In the genomic region with DNA sequence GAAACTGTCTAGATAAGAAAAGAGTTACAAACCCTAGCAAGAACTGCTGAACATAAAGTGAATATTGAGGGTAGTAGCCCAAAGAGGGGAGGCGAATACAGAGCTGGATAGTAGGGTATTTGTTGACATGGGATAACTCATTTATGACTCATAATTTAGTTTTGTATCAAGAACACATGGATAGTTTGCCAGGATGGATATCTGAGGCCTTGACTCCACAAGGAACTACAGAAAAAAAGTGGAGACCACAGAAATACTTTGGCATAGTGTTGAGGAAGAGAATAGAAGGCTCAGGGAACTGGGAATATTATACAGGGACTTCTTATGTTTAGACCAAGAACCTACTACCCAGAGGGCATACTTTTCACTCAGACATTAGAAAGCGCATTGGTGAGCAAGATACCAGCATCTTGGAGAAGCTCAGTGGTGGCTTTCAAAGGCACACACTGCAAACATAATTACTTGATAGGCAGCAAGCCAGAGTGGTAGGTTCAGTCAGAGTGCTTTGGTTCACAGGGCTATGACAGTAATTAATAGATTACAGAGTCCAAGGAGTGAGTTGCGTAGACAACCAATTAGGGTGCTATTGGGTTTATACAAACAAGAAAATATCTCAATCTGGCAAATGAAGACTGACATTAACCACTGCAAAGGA, we compare ENCODE assay signal across 23 cellular contexts. TPM values are rescaled to one million over a fixed set of nuclear protein-coding genes. Genes with fewer than 3 reads are reported as not detected.
DNase-seq lines count a peak whose midpoint lies in the region; ATAC-seq and TF ChIP-seq lines count a peak whose summit lies in the region.
"Had no signal": no experiment of that assay in that cellular context is flagged by ENCODE, and none has a peak within 500 bp of the region (broad histone marks: within the 10 kb centered on the region; RNA-seq: fewer than 3 reads in every experiment).

No MANE protein-coding gene starts in this region.

- H3K27me3 Mint-ChIP-seq in T-helper 2 cell treated with Interferon-gamma antibody and Interleukin-4, amounts not matched to agents 5 μg/mL and 100 μg/mL, for 36 hours (ENCODE audit: low read depth), result peaks cover 48% of the 10 kb centered on the region

- intact Hi-C loops in left colon (cut with DNase I, micrococcal nuclease), result no loop called here
- intact Hi-C loops in posterior vena cava (cut with DNase I), result no loop called here

- ATAC-seq in left colon, result peak; percentile 67
- ATAC-seq: lower lobe of right lung had no signal

- TF ChIP-seq CTCF in epithelial cell of esophagus (IDR thresholded peaks at IDR 0.05; ENCODE audit: insufficient read depth, low read depth, low read length, missing control alignments), result no peak

- DNase-seq in EL (peak; percentile 17), NCI-H69 (lab: John Stamatoyannopoulos, UW) (peak; percentile 49), epithelial cell of esophagus (ENCODE audit: low read depth) (peak; percentile 47), left colon (no peak), putamen (ENCODE audit: low spot score) (no peak), amygdala (lab: John Stamatoyannopoulos, UW) (no peak), posterior vena cava (ENCODE audit: low spot score) (no peak)
- DNase-seq in T-helper 2 cell treated with Interferon-gamma antibody and Interleukin-4, amounts not matched to agents 5 μg/mL and 100 μg/mL, for 36 hours (ENCODE audit: low spot score), result no peak
- DNase-seq: activated CD4-positive, alpha-beta T cell treated with anti-CD3 and anti-CD28 coated beads, Interleukin-2, amount 10 ng/mL, durations not matched to agents 24 days and 14 days; activated naive CD4-positive, alpha-beta T cell treated with anti-CD3 and anti-CD28 coated beads, Interleukin-2, amount 10 ng/mL, durations not matched to agents 7 days and 5 days; hypothalamus; lower lobe of right lung; MV-4-11; NCI-H1694 treated with DMSO at 0.1 percent for 48 hours; NCI-H526 treated with DMSO at 0.1 percent for 48 hours; posterior cingulate gyrus; SK-N-SH; stomach; T-helper 2 cell; tibial artery had no signal

- H3K27ac Mint-ChIP-seq in T-helper 2 cell treated with Interferon-gamma antibody and Interleukin-4, amounts not matched to agents 5 μg/mL and 100 μg/mL, for 36 hours, result no peak overlapping the region
- H3K27ac Mint-ChIP-seq: activated CD4-positive, alpha-beta T cell treated with anti-CD3 and anti-CD28 coated beads, Interleukin-2, amount 10 ng/mL, durations not matched to agents 24 days and 14 days; activated naive CD4-positive, alpha-beta T cell treated with anti-CD3 and anti-CD28 coated beads, Interleukin-2, amount 10 ng/mL, durations not matched to agents 7 days and 5 days; activated T-helper 1 cell treated with anti-CD3 and anti-CD28 coated beads, Interleukin-12 subunit alpha, Interleukin-12 subunit beta, Interleukin-2, Interleukin-4 antibody, amounts not matched to agents 30 ng/mL and 10 ng/mL and 1 ng/mL, durations not matched to agents 14 hours and 24 hours and 36 hours; neural progenitor cell had no signal

- H3K4me1 Mint-ChIP-seq in T-helper 2 cell treated with Interferon-gamma antibody and Interleukin-4, amounts not matched to agents 5 μg/mL and 100 μg/mL, for 36 hours (ENCODE audit: low read depth), result peaks cover 6% of the 10 kb centered on the region
- H3K4me1 Mint-ChIP-seq: neural progenitor cell had no signal

- no peaks in the 10 kb centered on the region for H3K36me3 Mint-ChIP-seq in T-helper 2 cell treated with Interferon-gamma antibody and Interleukin-4, amounts not matched to agents 5 μg/mL and 100 μg/mL, for 36 hours (ENCODE audit: low read depth)
- H3K36me3 Mint-ChIP-seq: activated naive CD4-positive, alpha-beta T cell treated with anti-CD3 and anti-CD28 coated beads, Interleukin-2, amount 10 ng/mL, durations not matched to agents 7 days and 5 days; neural progenitor cell had no signal

- no peaks in the 10 kb centered on the region for H3K9me3 Mint-ChIP-seq in T-helper 2 cell treated with Interferon-gamma antibody and Interleukin-4, amounts not matched to agents 5 μg/mL and 100 μg/mL, for 36 hours
- H3K9me3 Mint-ChIP-seq: activated CD4-positive, alpha-beta T cell treated with anti-CD3 and anti-CD28 coated beads, Interleukin-2, amount 10 ng/mL, durations not matched to agents 24 days and 14 days; activated naive CD4-positive, alpha-beta T cell treated with anti-CD3 and anti-CD28 coated beads, Interleukin-2, amount 10 ng/mL, durations not matched to agents 7 days and 5 days; activated T-helper 1 cell treated with anti-CD3 and anti-CD28 coated beads, Interleukin-12 subunit alpha, Interleukin-12 subunit beta, Interleukin-2, Interleukin-4 antibody, amounts not matched to agents 30 ng/mL and 10 ng/mL and 1 ng/mL, durations not matched to agents 14 hours and 24 hours and 36 hours; central memory CD8-positive, alpha-beta T cell; neural progenitor cell had no signal

- no peak overlapping the region for H3K4me3 Mint-ChIP-seq in T-helper 2 cell treated with Interferon-gamma antibody and Interleukin-4, amounts not matched to agents 5 μg/mL and 100 μg/mL, for 36 hours
- H3K4me3 Mint-ChIP-seq: activated CD4-positive, alpha-beta T cell treated with anti-CD3 and anti-CD28 coated beads, Interleukin-2, amount 10 ng/mL, durations not matched to agents 24 days and 14 days; activated naive CD4-positive, alpha-beta T cell treated with anti-CD3 and anti-CD28 coated beads, Interleukin-2, amount 10 ng/mL, durations not matched to agents 7 days and 5 days; activated T-helper 1 cell treated with anti-CD3 and anti-CD28 coated beads, Interleukin-12 subunit alpha, Interleukin-12 subunit beta, Interleukin-2, Interleukin-4 antibody, amounts not matched to agents 30 ng/mL and 10 ng/mL and 1 ng/mL, durations not matched to agents 14 hours and 24 hours and 36 hours; central memory CD8-positive, alpha-beta T cell; neural progenitor cell had no signal

- no peak overlapping the region for H3K4me3 ChIP-seq in epithelial cell of esophagus (ENCODE audit: low read length)
- H3K4me3 ChIP-seq: lower lobe of right lung, neural progenitor cell, stomach, tibial artery had no signal

RNA-seq across cellular contexts. Expression of gene ZBTB7C, which starts 51.9 kb away (rescaled TPM):
- total RNA-seq in left colon (10 to 100 TPM; 52.1 to 53.4 TPM), posterior vena cava (10 to 100 TPM; 11.0 to 14.8 TPM)

Comparison
In these comparisons a context has a peak if more than half of its experiments do, and no peak if none do; other contexts are left out.
1. DNase-seq: peak in EL (single experiment), NCI-H69 (single experiment) and epithelial cell of esophagus (single experiment); none in left colon (0 of 2), T-helper 2 cell treated with Interferon-gamma antibody and Interleukin-4, amounts not matched to agents 5 μg/mL and 100 μg/mL, for 36 hours (single experiment), putamen (single experiment), amygdala (0 of 56) and posterior vena cava (single experiment).